ENCODE assay signal across 1 cellular context in the genomic region with DNA sequence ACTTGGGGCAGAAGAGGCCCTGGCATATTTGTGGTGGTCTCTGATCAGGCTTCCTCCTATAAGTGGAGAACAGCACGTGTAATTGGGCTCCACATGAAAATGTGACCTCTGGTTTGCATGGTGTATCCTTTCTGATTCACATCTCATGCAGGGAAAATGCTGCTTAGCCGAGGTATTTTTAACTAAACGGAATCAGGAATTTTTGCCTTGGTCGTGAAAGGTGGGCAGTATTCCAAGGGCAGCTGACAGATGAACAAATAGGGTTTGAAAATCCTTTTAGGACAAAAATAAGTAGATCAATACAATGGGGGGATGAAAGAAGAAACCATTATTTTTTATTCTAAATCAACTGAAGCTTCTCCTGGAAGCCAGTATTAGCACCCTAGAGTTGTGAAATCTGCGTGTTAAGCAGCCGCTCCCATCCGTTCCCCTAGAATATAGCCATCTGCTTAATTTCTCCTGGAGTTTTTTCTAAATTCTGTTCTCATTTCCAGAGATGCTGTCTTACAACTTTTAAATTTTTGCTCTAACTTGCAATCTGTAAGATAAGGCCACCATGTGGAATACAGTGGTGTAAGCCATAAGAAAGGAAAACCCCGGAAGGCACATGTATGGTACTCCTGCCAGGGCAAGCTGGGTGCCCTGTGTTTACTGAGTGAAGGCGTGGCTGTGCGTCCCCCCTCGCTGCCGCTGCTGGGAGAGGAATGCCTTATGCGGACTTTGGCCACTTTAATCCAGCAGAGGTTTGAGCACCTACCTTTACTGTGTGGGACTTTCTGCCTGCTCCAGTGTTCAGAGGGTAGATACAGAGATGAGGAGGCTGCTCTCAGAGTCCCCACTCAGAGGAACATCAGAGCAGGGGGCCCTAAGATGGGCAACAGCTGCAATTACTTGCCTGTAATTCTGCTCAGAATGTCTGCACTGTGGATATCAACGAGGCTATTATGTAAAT.
TF ChIP-seq lines count a peak whose summit lies in the region.

No MANE protein-coding gene starts in this region.

TF ChIP-seq in HepG2, 621 proteins besides CTCF, POLR2A, EP300 and RAD21 (continued from another document and continues in another):
- TF ChIP-seq, protein P1, sequence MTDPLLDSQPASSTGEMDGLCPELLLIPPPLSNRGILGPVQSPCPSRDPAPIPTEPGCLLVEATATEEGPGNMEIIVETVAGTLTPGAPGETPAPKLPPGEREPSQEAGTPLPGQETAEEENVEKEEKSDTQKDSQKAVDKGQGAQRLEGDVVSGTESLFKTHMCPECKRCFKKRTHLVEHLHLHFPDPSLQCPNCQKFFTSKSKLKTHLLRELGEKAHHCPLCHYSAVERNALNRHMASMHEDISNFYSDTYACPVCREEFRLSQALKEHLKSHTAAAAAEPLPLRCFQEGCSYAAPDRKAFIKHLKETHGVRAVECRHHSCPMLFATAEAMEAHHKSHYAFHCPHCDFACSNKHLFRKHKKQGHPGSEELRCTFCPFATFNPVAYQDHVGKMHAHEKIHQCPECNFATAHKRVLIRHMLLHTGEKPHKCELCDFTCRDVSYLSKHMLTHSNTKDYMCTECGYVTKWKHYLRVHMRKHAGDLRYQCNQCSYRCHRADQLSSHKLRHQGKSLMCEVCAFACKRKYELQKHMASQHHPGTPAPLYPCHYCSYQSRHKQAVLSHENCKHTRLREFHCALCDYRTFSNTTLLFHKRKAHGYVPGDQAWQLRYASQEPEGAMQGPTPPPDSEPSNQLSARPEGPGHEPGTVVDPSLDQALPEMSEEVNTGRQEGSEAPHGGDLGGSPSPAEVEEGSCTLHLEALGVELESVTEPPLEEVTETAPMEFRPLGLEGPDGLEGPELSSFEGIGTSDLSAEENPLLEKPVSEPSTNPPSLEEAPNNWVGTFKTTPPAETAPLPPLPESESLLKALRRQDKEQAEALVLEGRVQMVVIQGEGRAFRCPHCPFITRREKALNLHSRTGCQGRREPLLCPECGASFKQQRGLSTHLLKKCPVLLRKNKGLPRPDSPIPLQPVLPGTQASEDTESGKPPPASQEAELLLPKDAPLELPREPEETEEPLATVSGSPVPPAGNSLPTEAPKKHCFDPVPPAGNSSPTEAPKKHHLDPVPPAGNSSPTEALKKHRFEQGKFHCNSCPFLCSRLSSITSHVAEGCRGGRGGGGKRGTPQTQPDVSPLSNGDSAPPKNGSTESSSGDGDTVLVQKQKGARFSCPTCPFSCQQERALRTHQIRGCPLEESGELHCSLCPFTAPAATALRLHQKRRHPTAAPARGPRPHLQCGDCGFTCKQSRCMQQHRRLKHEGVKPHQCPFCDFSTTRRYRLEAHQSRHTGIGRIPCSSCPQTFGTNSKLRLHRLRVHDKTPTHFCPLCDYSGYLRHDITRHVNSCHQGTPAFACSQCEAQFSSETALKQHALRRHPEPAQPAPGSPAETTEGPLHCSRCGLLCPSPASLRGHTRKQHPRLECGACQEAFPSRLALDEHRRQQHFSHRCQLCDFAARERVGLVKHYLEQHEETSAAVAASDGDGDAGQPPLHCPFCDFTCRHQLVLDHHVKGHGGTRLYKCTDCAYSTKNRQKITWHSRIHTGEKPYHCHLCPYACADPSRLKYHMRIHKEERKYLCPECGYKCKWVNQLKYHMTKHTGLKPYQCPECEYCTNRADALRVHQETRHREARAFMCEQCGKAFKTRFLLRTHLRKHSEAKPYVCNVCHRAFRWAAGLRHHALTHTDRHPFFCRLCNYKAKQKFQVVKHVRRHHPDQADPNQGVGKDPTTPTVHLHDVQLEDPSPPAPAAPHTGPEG (CRISPR knock-in tag; IDR thresholded peaks at IDR 0.05) = 0 out of 2 replicates have a peak, but pooled peaks have one; percentile 23
- no peak for TF ChIP-seq HNRNPK (IDR thresholded peaks at IDR 0.05; ENCODE audit: low read depth, low read length, poor library complexity, severe bottlenecking)
- peak; percentile 33; the same call in 1 of the 2 replicates for TF ChIP-seq ZNF768 (CRISPR knock-in tag; IDR thresholded peaks at IDR 0.05)
- no peak for TF ChIP-seq PLRG1 (conservative IDR thresholded peaks at IDR 0.05)
- TF ChIP-seq ZNF331 (CRISPR knock-in tag; IDR thresholded peaks at IDR 0.05) = peak; percentile 75; the same call in 1 of the 2 replicates
- TF ChIP-seq ZNF772 (CRISPR knock-in tag; IDR thresholded peaks at IDR 0.05) = peak; percentile 61; the same call in 1 of the 2 replicates
- TF ChIP-seq ESRRA (CRISPR knock-in tag; IDR thresholded peaks at IDR 0.05; ENCODE audit: low read depth) = peak; percentile 74; the same call in 1 of the 2 replicates
- TF ChIP-seq LCORL (IDR thresholded peaks at IDR 0.05) = no peak
- TF ChIP-seq LCORL (CRISPR knock-in tag; IDR thresholded peaks at IDR 0.05) = peak; percentile 93
- TF ChIP-seq, protein P2, sequence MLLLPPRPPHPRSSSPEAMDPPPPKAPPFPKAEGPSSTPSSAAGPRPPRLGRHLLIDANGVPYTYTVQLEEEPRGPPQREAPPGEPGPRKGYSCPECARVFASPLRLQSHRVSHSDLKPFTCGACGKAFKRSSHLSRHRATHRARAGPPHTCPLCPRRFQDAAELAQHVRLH (CRISPR knock-in tag; IDR thresholded peaks at IDR 0.05; ENCODE audit: borderline replicate concordance, low read depth) = peak; percentile 90; the same call in 1 of the 2 replicates
- TF ChIP-seq, protein P3, sequence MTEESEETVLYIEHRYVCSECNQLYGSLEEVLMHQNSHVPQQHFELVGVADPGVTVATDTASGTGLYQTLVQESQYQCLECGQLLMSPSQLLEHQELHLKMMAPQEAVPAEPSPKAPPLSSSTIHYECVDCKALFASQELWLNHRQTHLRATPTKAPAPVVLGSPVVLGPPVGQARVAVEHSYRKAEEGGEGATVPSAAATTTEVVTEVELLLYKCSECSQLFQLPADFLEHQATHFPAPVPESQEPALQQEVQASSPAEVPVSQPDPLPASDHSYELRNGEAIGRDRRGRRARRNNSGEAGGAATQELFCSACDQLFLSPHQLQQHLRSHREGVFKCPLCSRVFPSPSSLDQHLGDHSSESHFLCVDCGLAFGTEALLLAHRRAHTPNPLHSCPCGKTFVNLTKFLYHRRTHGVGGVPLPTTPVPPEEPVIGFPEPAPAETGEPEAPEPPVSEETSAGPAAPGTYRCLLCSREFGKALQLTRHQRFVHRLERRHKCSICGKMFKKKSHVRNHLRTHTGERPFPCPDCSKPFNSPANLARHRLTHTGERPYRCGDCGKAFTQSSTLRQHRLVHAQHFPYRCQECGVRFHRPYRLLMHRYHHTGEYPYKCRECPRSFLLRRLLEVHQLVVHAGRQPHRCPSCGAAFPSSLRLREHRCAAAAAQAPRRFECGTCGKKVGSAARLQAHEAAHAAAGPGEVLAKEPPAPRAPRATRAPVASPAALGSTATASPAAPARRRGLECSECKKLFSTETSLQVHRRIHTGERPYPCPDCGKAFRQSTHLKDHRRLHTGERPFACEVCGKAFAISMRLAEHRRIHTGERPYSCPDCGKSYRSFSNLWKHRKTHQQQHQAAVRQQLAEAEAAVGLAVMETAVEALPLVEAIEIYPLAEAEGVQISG (CRISPR knock-in tag; IDR thresholded peaks at IDR 0.05) = peak; percentile 76
- TF ChIP-seq ZNF431 (CRISPR knock-in tag; IDR thresholded peaks at IDR 0.05; ENCODE audit: borderline replicate concordance, low read depth) = peak; percentile 83
- TF ChIP-seq ZNF615 (CRISPR knock-in tag; IDR thresholded peaks at IDR 0.05; ENCODE audit: borderline replicate concordance) = peak; percentile 90; the same call in 1 of the 2 replicates
- TF ChIP-seq MTA1 (CRISPR knock-in tag; IDR thresholded peaks at IDR 0.05; ENCODE audit: borderline replicate concordance) = peak; percentile 94
- no peak for TF ChIP-seq SMARCE1 (IDR thresholded peaks at IDR 0.05; ENCODE audit: borderline replicate concordance)
- TF ChIP-seq ELF4 (CRISPR knock-in tag; IDR thresholded peaks at IDR 0.05; ENCODE audit: borderline replicate concordance) = peak; percentile 53; the same call in 1 of the 2 replicates
- peak; percentile 45; the same call in 1 of the 2 replicates for TF ChIP-seq AKAP8 (CRISPR knock-in tag; IDR thresholded peaks at IDR 0.05)
- peak; percentile 79; the same call in 1 of the 2 replicates for TF ChIP-seq ZNF780A (CRISPR knock-in tag; IDR thresholded peaks at IDR 0.05)
- TF ChIP-seq ZNF230 (CRISPR knock-in tag; IDR thresholded peaks at IDR 0.05) = peak; percentile 61
- no peak for TF ChIP-seq ZFP36L1 (CRISPR knock-in tag; IDR thresholded peaks at IDR 0.05)
- peak; percentile 77 for TF ChIP-seq KAT7 (CRISPR knock-in tag; IDR thresholded peaks at IDR 0.05; ENCODE audit: borderline replicate concordance)
- TF ChIP-seq NFYB (CRISPR knock-in tag; IDR thresholded peaks at IDR 0.05) = no peak
- TF ChIP-seq ZNF367 (CRISPR knock-in tag; IDR thresholded peaks at IDR 0.05; ENCODE audit: borderline replicate concordance) = no peak
- no peak for TF ChIP-seq ZNF558 (CRISPR knock-in tag; IDR thresholded peaks at IDR 0.05; ENCODE audit: borderline replicate concordance)
- TF ChIP-seq, protein P4, sequence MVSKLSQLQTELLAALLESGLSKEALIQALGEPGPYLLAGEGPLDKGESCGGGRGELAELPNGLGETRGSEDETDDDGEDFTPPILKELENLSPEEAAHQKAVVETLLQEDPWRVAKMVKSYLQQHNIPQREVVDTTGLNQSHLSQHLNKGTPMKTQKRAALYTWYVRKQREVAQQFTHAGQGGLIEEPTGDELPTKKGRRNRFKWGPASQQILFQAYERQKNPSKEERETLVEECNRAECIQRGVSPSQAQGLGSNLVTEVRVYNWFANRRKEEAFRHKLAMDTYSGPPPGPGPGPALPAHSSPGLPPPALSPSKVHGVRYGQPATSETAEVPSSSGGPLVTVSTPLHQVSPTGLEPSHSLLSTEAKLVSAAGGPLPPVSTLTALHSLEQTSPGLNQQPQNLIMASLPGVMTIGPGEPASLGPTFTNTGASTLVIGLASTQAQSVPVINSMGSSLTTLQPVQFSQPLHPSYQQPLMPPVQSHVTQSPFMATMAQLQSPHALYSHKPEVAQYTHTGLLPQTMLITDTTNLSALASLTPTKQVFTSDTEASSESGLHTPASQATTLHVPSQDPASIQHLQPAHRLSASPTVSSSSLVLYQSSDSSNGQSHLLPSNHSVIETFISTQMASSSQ (IDR thresholded peaks at IDR 0.05; ENCODE audit: low read depth) = no peak
- TF ChIP-seq, protein P4 (CRISPR knock-in tag; IDR thresholded peaks at IDR 0.05; ENCODE audit: borderline replicate concordance) = peak; percentile 70; the same call in 1 of the 2 replicates
- TF ChIP-seq SP1 (IDR thresholded peaks at IDR 0.05) = no peak
- peak; percentile 59; the same call in 1 of the 2 replicates for TF ChIP-seq SP1 (CRISPR knock-in tag; IDR thresholded peaks at IDR 0.05)
- TF ChIP-seq SRY (CRISPR knock-in tag; IDR thresholded peaks at IDR 0.05) = peak; percentile 63; the same call in 1 of the 2 replicates
- TF ChIP-seq MTF1 (CRISPR knock-in tag; IDR thresholded peaks at IDR 0.05) = no peak
- peak; percentile 92 for TF ChIP-seq ERF (CRISPR knock-in tag; IDR thresholded peaks at IDR 0.05)
- TF ChIP-seq GATAD2A (CRISPR knock-in tag; IDR thresholded peaks at IDR 0.05) = peak; percentile 99
- TF ChIP-seq RFXAP (CRISPR knock-in tag; IDR thresholded peaks at IDR 0.05; ENCODE audit: borderline replicate concordance) = peak; percentile 71; the same call in 1 of the 2 replicates
- TF ChIP-seq, protein P5, sequence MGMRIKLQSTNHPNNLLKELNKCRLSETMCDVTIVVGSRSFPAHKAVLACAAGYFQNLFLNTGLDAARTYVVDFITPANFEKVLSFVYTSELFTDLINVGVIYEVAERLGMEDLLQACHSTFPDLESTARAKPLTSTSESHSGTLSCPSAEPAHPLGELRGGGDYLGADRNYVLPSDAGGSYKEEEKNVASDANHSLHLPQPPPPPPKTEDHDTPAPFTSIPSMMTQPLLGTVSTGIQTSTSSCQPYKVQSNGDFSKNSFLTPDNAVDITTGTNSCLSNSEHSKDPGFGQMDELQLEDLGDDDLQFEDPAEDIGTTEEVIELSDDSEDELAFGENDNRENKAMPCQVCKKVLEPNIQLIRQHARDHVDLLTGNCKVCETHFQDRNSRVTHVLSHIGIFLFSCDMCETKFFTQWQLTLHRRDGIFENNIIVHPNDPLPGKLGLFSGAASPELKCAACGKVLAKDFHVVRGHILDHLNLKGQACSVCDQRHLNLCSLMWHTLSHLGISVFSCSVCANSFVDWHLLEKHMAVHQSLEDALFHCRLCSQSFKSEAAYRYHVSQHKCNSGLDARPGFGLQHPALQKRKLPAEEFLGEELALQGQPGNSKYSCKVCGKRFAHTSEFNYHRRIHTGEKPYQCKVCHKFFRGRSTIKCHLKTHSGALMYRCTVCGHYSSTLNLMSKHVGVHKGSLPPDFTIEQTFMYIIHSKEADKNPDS (CRISPR knock-in tag; IDR thresholded peaks at IDR 0.05) = no peak
- no peak for TF ChIP-seq NFE2L1 (CRISPR knock-in tag; IDR thresholded peaks at IDR 0.05; ENCODE audit: borderline replicate concordance)
- TF ChIP-seq, protein P6, sequence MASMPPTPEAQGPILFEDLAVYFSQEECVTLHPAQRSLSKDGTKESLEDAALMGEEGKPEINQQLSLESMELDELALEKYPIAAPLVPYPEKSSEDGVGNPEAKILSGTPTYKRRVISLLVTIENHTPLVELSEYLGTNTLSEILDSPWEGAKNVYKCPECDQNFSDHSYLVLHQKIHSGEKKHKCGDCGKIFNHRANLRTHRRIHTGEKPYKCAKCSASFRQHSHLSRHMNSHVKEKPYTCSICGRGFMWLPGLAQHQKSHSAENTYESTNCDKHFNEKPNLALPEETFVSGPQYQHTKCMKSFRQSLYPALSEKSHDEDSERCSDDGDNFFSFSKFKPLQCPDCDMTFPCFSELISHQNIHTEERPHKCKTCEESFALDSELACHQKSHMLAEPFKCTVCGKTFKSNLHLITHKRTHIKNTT (CRISPR knock-in tag; IDR thresholded peaks at IDR 0.05) = no peak
- TF ChIP-seq PITX1 (CRISPR knock-in tag; IDR thresholded peaks at IDR 0.05) = peak; percentile 97
- TF ChIP-seq ZNF619 (CRISPR knock-in tag; IDR thresholded peaks at IDR 0.05) = no peak
- TF ChIP-seq ZNF510 (CRISPR knock-in tag; IDR thresholded peaks at IDR 0.05; ENCODE audit: low read depth) = no peak
- TF ChIP-seq CHCHD3 (CRISPR knock-in tag; IDR thresholded peaks at IDR 0.05) = peak; percentile 72; the same call in 1 of the 2 replicates
- peak; percentile 89 for TF ChIP-seq FOXO1 (CRISPR knock-in tag; IDR thresholded peaks at IDR 0.05)
- TF ChIP-seq AGO2 (optimal IDR thresholded peaks at IDR 0.05; ENCODE audit: low read depth, low read length) = no peak
